1 cellular context compared by ENCODE assay signal in the genomic region with DNA sequence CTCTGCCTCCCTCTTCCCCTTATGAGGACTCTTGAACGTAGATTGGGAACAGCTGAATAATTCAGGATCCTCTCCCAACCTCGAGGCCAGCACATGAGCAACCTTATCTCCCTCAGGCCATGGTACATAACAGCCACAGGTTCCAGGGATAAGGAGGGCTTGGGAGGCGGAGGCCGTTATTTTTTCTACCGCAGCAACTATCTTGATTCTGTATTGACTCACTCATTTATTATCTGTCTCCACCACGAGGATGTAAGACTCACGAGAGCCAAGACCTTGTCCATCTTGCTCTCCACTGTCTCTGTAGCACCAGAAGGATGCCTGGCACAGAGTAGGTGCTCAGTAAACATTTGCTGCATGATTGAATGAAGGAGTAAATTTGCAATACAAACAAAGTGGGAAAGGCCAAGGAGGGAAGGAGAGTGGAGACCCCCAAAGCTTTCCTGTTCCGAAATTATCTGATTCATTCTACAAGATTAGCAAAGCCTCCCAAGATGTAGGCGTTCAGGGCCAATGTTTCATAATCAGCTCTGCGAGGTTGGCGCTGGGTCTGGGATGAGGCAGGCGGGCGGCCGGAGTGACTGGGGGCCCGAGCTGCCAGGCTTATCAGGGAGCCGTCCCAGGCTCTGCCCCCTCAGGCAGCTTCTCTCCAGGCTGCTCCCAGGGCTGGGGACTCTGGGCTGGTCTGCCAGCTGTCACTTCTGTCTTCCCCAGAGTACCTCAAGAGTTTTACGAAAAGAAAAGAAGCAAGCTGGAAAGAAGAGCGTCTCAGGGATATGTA.
TF ChIP-seq lines count a peak whose summit lies in the region.

No MANE protein-coding gene starts in this region.

TF ChIP-seq in K562, 482 proteins besides CTCF, POLR2A, EP300 and RAD21 (continued from another document and continues in another):
- 0 out of 4 replicates have a peak, but pooled peaks of 1 of the 2 experiments have one; percentile 44 for TF ChIP-seq ETV6 (IDR thresholded peaks at IDR 0.05; ENCODE audit: borderline replicate concordance in 1 of 2, low read depth in 2 of 2, low read length in 1 of 2)
- TF ChIP-seq ETV6 (CRISPR knock-in tag; IDR thresholded peaks at IDR 0.05; ENCODE audit: borderline replicate concordance) = no peak
- peak; percentile 89 for TF ChIP-seq ZNF644 (tag; IDR thresholded peaks at IDR 0.05; ENCODE audit: low read depth)
- TF ChIP-seq SIX5 (IDR thresholded peaks at IDR 0.05; ENCODE audit: borderline replicate concordance in 1 of 2, insufficient read depth in 1 of 2, low read depth in 1 of 2, low read length in 2 of 2) = no peak
- TF ChIP-seq, protein P1, sequence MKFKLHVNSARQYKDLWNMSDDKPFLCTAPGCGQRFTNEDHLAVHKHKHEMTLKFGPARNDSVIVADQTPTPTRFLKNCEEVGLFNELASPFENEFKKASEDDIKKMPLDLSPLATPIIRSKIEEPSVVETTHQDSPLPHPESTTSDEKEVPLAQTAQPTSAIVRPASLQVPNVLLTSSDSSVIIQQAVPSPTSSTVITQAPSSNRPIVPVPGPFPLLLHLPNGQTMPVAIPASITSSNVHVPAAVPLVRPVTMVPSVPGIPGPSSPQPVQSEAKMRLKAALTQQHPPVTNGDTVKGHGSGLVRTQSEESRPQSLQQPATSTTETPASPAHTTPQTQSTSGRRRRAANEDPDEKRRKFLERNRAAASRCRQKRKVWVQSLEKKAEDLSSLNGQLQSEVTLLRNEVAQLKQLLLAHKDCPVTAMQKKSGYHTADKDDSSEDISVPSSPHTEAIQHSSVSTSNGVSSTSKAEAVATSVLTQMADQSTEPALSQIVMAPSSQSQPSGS (CRISPR knock-in tag; IDR thresholded peaks at IDR 0.05) = no peak
- TF ChIP-seq NFRKB (IDR thresholded peaks at IDR 0.05; ENCODE audit: low read depth) = 0 out of 2 replicates have a peak, but pooled peaks have one; percentile 28
- TF ChIP-seq POLR3A (IDR thresholded peaks at IDR 0.05; ENCODE audit: borderline replicate concordance, extremely low read depth, insufficient read depth, insufficient read length) = no peak
- TF ChIP-seq SIRT6 (IDR thresholded peaks at IDR 0.05; ENCODE audit: low read depth, low read length) = no peak
- TF ChIP-seq KAT8 (IDR thresholded peaks at IDR 0.05; ENCODE audit: low read depth) = no peak
- TF ChIP-seq, protein P2, sequence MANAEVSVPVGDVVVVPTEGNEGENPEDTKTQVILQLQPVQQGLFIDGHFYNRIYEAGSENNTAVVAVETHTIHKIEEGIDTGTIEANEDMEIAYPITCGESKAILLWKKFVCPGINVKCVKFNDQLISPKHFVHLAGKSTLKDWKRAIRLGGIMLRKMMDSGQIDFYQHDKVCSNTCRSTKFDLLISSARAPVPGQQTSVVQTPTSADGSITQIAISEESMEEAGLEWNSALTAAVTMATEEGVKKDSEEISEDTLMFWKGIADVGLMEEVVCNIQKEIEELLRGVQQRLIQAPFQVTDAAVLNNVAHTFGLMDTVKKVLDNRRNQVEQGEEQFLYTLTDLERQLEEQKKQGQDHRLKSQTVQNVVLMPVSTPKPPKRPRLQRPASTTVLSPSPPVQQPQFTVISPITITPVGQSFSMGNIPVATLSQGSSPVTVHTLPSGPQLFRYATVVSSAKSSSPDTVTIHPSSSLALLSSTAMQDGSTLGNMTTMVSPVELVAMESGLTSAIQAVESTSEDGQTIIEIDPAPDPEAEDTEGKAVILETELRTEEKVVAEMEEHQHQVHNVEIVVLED (CRISPR knock-in tag; IDR thresholded peaks at IDR 0.05) = no peak
- TF ChIP-seq FOXJ3 (CRISPR knock-in tag; IDR thresholded peaks at IDR 0.05) = no peak
- TF ChIP-seq, protein P3, sequence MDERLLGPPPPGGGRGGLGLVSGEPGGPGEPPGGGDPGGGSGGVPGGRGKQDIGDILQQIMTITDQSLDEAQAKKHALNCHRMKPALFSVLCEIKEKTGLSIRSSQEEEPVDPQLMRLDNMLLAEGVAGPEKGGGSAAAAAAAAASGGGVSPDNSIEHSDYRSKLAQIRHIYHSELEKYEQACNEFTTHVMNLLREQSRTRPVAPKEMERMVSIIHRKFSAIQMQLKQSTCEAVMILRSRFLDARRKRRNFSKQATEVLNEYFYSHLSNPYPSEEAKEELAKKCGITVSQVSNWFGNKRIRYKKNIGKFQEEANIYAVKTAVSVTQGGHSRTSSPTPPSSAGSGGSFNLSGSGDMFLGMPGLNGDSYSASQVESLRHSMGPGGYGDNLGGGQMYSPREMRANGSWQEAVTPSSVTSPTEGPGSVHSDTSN (CRISPR knock-in tag; IDR thresholded peaks at IDR 0.05; ENCODE audit: low read depth) = no peak
- TF ChIP-seq, protein P3 (tag; conservative IDR thresholded peaks at IDR 0.05; ENCODE audit: low read depth) = peak; percentile 60
- TF ChIP-seq ZFP36 (IDR thresholded peaks at IDR 0.05; ENCODE audit: low read depth, low read length, partially characterized antibody) = no peak
- TF ChIP-seq, protein P4, sequence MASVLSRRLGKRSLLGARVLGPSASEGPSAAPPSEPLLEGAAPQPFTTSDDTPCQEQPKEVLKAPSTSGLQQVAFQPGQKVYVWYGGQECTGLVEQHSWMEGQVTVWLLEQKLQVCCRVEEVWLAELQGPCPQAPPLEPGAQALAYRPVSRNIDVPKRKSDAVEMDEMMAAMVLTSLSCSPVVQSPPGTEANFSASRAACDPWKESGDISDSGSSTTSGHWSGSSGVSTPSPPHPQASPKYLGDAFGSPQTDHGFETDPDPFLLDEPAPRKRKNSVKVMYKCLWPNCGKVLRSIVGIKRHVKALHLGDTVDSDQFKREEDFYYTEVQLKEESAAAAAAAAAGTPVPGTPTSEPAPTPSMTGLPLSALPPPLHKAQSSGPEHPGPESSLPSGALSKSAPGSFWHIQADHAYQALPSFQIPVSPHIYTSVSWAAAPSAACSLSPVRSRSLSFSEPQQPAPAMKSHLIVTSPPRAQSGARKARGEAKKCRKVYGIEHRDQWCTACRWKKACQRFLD (CRISPR knock-in tag; IDR thresholded peaks at IDR 0.05) = peak; percentile 97
- TF ChIP-seq PPARD (CRISPR knock-in tag; IDR thresholded peaks at IDR 0.05) = no peak
- TF ChIP-seq ZNF146 (CRISPR knock-in tag; IDR thresholded peaks at IDR 0.05; ENCODE audit: unreplicated experiment) = no peak
- no peak for TF ChIP-seq ZNF133 (CRISPR knock-in tag; IDR thresholded peaks at IDR 0.05)
- TF ChIP-seq ZKSCAN3 (CRISPR knock-in tag; IDR thresholded peaks at IDR 0.05) = no peak
- no peak for TF ChIP-seq PHF8 (IDR thresholded peaks at IDR 0.05; ENCODE audit: borderline replicate concordance, low read length)
- TF ChIP-seq, protein P5, sequence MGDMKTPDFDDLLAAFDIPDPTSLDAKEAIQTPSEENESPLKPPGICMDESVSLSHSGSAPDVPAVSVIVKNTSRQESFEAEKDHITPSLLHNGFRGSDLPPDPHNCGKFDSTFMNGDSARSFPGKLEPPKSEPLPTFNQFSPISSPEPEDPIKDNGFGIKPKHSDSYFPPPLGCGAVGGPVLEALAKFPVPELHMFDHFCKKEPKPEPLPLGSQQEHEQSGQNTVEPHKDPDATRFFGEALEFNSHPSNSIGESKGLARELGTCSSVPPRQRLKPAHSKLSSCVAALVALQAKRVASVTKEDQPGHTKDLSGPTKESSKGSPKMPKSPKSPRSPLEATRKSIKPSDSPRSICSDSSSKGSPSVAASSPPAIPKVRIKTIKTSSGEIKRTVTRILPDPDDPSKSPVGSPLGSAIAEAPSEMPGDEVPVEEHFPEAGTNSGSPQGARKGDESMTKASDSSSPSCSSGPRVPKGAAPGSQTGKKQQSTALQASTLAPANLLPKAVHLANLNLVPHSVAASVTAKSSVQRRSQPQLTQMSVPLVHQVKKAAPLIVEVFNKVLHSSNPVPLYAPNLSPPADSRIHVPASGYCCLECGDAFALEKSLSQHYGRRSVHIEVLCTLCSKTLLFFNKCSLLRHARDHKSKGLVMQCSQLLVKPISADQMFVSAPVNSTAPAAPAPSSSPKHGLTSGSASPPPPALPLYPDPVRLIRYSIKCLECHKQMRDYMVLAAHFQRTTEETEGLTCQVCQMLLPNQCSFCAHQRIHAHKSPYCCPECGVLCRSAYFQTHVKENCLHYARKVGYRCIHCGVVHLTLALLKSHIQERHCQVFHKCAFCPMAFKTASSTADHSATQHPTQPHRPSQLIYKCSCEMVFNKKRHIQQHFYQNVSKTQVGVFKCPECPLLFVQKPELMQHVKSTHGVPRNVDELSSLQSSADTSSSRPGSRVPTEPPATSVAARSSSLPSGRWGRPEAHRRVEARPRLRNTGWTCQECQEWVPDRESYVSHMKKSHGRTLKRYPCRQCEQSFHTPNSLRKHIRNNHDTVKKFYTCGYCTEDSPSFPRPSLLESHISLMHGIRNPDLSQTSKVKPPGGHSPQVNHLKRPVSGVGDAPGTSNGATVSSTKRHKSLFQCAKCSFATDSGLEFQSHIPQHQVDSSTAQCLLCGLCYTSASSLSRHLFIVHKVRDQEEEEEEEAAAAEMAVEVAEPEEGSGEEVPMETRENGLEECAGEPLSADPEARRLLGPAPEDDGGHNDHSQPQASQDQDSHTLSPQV (IDR thresholded peaks at IDR 0.05) = peak; percentile 79
- TF ChIP-seq, protein P6, sequence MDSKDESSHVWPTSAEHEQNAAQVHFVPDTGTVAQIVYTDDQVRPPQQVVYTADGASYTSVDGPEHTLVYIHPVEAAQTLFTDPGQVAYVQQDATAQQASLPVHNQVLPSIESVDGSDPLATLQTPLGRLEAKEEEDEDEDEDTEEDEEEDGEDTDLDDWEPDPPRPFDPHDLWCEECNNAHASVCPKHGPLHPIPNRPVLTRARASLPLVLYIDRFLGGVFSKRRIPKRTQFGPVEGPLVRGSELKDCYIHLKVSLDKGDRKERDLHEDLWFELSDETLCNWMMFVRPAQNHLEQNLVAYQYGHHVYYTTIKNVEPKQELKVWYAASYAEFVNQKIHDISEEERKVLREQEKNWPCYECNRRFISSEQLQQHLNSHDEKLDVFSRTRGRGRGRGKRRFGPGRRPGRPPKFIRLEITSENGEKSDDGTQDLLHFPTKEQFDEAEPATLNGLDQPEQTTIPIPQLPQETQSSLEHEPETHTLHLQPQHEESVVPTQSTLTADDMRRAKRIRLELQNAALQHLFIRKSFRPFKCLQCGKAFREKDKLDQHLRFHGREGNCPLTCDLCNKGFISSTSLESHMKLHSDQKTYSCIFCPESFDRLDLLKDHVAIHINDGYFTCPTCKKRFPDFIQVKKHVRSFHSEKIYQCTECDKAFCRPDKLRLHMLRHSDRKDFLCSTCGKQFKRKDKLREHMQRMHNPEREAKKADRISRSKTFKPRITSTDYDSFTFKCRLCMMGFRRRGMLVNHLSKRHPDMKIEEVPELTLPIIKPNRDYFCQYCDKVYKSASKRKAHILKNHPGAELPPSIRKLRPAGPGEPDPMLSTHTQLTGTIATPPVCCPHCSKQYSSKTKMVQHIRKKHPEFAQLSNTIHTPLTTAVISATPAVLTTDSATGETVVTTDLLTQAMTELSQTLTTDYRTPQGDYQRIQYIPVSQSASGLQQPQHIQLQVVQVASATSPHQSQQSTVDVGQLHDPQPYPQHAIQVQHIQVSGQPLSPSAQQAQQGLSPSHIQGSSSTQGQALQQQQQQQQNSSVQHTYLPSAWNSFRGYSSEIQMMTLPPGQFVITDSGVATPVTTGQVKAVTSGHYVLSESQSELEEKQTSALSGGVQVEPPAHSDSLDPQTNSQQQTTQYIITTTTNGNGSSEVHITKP (IDR thresholded peaks at IDR 0.05; ENCODE audit: partially characterized antibody) = no peak
- TF ChIP-seq, protein P7, sequence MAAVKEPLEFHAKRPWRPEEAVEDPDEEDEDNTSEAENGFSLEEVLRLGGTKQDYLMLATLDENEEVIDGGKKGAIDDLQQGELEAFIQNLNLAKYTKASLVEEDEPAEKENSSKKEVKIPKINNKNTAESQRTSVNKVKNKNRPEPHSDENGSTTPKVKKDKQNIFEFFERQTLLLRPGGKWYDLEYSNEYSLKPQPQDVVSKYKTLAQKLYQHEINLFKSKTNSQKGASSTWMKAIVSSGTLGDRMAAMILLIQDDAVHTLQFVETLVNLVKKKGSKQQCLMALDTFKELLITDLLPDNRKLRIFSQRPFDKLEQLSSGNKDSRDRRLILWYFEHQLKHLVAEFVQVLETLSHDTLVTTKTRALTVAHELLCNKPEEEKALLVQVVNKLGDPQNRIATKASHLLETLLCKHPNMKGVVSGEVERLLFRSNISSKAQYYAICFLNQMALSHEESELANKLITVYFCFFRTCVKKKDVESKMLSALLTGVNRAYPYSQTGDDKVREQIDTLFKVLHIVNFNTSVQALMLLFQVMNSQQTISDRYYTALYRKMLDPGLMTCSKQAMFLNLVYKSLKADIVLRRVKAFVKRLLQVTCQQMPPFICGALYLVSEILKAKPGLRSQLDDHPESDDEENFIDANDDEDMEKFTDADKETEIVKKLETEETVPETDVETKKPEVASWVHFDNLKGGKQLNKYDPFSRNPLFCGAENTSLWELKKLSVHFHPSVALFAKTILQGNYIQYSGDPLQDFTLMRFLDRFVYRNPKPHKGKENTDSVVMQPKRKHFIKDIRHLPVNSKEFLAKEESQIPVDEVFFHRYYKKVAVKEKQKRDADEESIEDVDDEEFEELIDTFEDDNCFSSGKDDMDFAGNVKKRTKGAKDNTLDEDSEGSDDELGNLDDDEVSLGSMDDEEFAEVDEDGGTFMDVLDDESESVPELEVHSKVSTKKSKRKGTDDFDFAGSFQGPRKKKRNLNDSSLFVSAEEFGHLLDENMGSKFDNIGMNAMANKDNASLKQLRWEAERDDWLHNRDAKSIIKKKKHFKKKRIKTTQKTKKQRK (IDR thresholded peaks at IDR 0.05; ENCODE audit: borderline replicate concordance, low read depth, low read length) = no peak
- 0 out of 2 replicates have a peak, but pooled peaks have one; percentile 45 for TF ChIP-seq CREB1 (IDR thresholded peaks at IDR 0.05)
- TF ChIP-seq CREB1 (CRISPR knock-in tag; IDR thresholded peaks at IDR 0.05) = no peak
- TF ChIP-seq YY1 (IDR thresholded peaks at IDR 0.05; ENCODE audit: borderline replicate concordance in 1 of 3, control insufficient read depth in 1 of 3, extremely low read depth in 1 of 3, insufficient read depth in 3 of 3, insufficient read length in 1 of 3, insufficient replicate concordance in 2 of 3, low read depth in 1 of 3, low read length in 2 of 3) = no peak
- TF ChIP-seq SRSF7 (optimal IDR thresholded peaks at IDR 0.05; ENCODE audit: low read depth, low read length) = no peak
- TF ChIP-seq TAL1 (IDR thresholded peaks at IDR 0.05) = peak; percentile 98
- TF ChIP-seq RBM34 (IDR thresholded peaks at IDR 0.05; ENCODE audit: borderline replicate concordance, insufficient read depth, low read length) = no peak
- TF ChIP-seq SLC30A9 (CRISPR knock-in tag; IDR thresholded peaks at IDR 0.05) = no peak
- TF ChIP-seq BRD9 (IDR thresholded peaks at IDR 0.05; ENCODE audit: low read depth, partially characterized antibody) = no peak
- TF ChIP-seq, protein P8, sequence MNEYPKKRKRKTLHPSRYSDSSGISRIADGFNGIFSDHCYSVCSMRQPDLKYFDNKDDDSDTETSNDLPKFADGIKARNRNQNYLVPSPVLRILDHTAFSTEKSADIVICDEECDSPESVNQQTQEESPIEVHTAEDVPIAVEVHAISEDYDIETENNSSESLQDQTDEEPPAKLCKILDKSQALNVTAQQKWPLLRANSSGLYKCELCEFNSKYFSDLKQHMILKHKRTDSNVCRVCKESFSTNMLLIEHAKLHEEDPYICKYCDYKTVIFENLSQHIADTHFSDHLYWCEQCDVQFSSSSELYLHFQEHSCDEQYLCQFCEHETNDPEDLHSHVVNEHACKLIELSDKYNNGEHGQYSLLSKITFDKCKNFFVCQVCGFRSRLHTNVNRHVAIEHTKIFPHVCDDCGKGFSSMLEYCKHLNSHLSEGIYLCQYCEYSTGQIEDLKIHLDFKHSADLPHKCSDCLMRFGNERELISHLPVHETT (CRISPR knock-in tag; conservative IDR thresholded peaks at IDR 0.05 in 1 of 2, IDR thresholded peaks at IDR 0.05 in 1 of 2) = peak in 1 of 2 experiments; percentile 86; a peak in 2 of 4 replicates
- TF ChIP-seq KDM2B (CRISPR knock-in tag; IDR thresholded peaks at IDR 0.05) = no peak
